10 cellular contexts compared by ENCODE assay signal in genomic region chr6:43669922-43670622, GRCh38. TPM values are rescaled to one million over a fixed set of nuclear protein-coding genes. Genes with fewer than 3 reads are reported as not detected.
DNase-seq lines count a peak whose midpoint lies in the region; ATAC-seq and TF ChIP-seq lines count a peak whose summit lies in the region.
"Had no signal": no experiment of that assay in that cellular context is flagged by ENCODE, and none has a peak within 500 bp of the region (broad histone marks: within the 10 kb centered on the region; RNA-seq: fewer than 3 reads in every experiment).

No MANE protein-coding gene starts in this region.

- no peaks in the 10 kb centered on the region for H3K9me3 Mint-ChIP-seq in activated T-helper 2 cell treated with anti-CD3 and anti-CD28 coated beads, Interferon-gamma antibody, Interleukin-2, Interleukin-4, amounts not matched to agents 10 μg/mL and 5 μg/mL and 100 μg/mL, durations not matched to agents 14 hours and 24 hours and 36 hours

- intact Hi-C loops in Right ventricle myocardium inferior (cut with DNase I) (loop anchor here (2.0 kb wide), 1 partner anchor 49 kb away; no protein-coding TSS in a partner anchor), cardiac septum (cut with DNase I) (loop anchor here (5.0 to 10.0 kb wide), 2 partner anchors 52 to 285 kb away; no protein-coding TSS in a partner anchor), upper lobe of right lung (cut with DNase I) (loop anchor here (10.0 kb wide), 2 partner anchors 95 to 415 kb away; no protein-coding TSS in a partner anchor)
- intact Hi-C loops in activated T-helper 2 cell treated with anti-CD3 and anti-CD28 coated beads, Interferon-gamma antibody, Interleukin-2, Interleukin-4, amounts not matched to agents 10 μg/mL and 5 μg/mL and 100 μg/mL, durations not matched to agents 14 hours and 24 hours and 36 hours (cut with micrococcal nuclease), result loop anchor here (2.0 to 5.0 kb wide), 3 partner anchors 37 to 102 kb away; partner anchors contain the start of gene VEGFA

- H3K36me3 Mint-ChIP-seq in activated T-helper 2 cell treated with anti-CD3 and anti-CD28 coated beads, Interferon-gamma antibody, Interleukin-2, Interleukin-4, amounts not matched to agents 10 μg/mL and 5 μg/mL and 100 μg/mL, durations not matched to agents 14 hours and 24 hours and 36 hours (ENCODE audit: low read depth), result peaks cover 40% of the 10 kb centered on the region

- no peaks in the 10 kb centered on the region for H3K27me3 Mint-ChIP-seq in activated T-helper 2 cell treated with anti-CD3 and anti-CD28 coated beads, Interferon-gamma antibody, Interleukin-2, Interleukin-4, amounts not matched to agents 10 μg/mL and 5 μg/mL and 100 μg/mL, durations not matched to agents 14 hours and 24 hours and 36 hours (ENCODE audit: low read depth)

- H3K4me3 Mint-ChIP-seq in activated T-helper 2 cell treated with anti-CD3 and anti-CD28 coated beads, Interferon-gamma antibody, Interleukin-2, Interleukin-4, amounts not matched to agents 10 μg/mL and 5 μg/mL and 100 μg/mL, durations not matched to agents 14 hours and 24 hours and 36 hours (ENCODE audit: low read depth), result no peak overlapping the region

- H3K27ac ChIP-seq in layer of hippocampus (ENCODE audit: low read depth, low read length) (peak overlapping the region; percentile 71), upper lobe of right lung (peak overlapping the region; percentile 30)

- H3K36me3 ChIP-seq in upper lobe of right lung, result peaks cover 35% of the 10 kb centered on the region

- no peak overlapping the region for H3K27ac Mint-ChIP-seq in activated T-helper 2 cell treated with anti-CD3 and anti-CD28 coated beads, Interferon-gamma antibody, Interleukin-2, Interleukin-4, amounts not matched to agents 10 μg/mL and 5 μg/mL and 100 μg/mL, durations not matched to agents 14 hours and 24 hours and 36 hours

- peaks cover 30% of the 10 kb centered on the region for H3K4me1 Mint-ChIP-seq in activated T-helper 2 cell treated with anti-CD3 and anti-CD28 coated beads, Interferon-gamma antibody, Interleukin-2, Interleukin-4, amounts not matched to agents 10 μg/mL and 5 μg/mL and 100 μg/mL, durations not matched to agents 14 hours and 24 hours and 36 hours (ENCODE audit: low read depth)

- TF ChIP-seq CTCF in upper lobe of right lung (IDR thresholded peaks at IDR 0.05), result no peak

- peaks cover 35% of the 10 kb centered on the region for H3K4me1 ChIP-seq in upper lobe of right lung

- H3K9me3 ChIP-seq in upper lobe of right lung, result no peaks in the 10 kb centered on the region

- ATAC-seq in Right ventricle myocardium inferior, result peak; percentile 6
- peak; percentile 10 for ATAC-seq in upper lobe of right lung
- ATAC-seq in GM21515 (IDR thresholded peaks at IDR 0.05; ENCODE audit: unreplicated experiment), result no peak

- H3K27me3 ChIP-seq in layer of hippocampus (ENCODE audit: control insufficient read depth, insufficient read depth, low read length) (no peaks in the 10 kb centered on the region), upper lobe of right lung (no peaks in the 10 kb centered on the region)

- DNase-seq in Right ventricle myocardium inferior (ENCODE audit: missing footprints) (no peak), cardiac septum (ENCODE audit: low spot score) (no peak), upper lobe of right lung (no peak), NCI-H2081 treated with DMSO at 0.1 percent for 48 hours (lab: John Stamatoyannopoulos, UW) (no peak), NCI-H748 (lab: John Stamatoyannopoulos, UW; ENCODE audit: unreplicated experiment) (no peak)
- peak; percentile 36 for DNase-seq in activated T-helper 2 cell treated with anti-CD3 and anti-CD28 coated beads, Interferon-gamma antibody, Interleukin-2, Interleukin-4, amounts not matched to agents 10 μg/mL and 5 μg/mL and 100 μg/mL, durations not matched to agents 14 hours and 24 hours and 36 hours (ENCODE audit: low spot score)
- DNase-seq: Calu3, NCI-H526 had no signal

- H3K4me3 ChIP-seq in upper lobe of right lung, result no peak overlapping the region

RNA-seq across cellular contexts. Expression of gene MRPS18A, which starts 17.5 kb away (rescaled TPM):
- total RNA-seq in Right ventricle myocardium inferior (43.1 TPM), cardiac septum (38.4 TPM), upper lobe of right lung (28.1 TPM)
- 44.8 and 45.1 TPM in 2 replicates for total RNA-seq in activated T-helper 2 cell treated with anti-CD3 and anti-CD28 coated beads, Interferon-gamma antibody, Interleukin-2, Interleukin-4, amounts not matched to agents 10 μg/mL and 5 μg/mL and 100 μg/mL, durations not matched to agents 14 hours and 24 hours and 36 hours

RNA-seq across cellular contexts. Expression of gene RSPH9, which starts 25.2 kb away (rescaled TPM):
- 0.11 TPM for total RNA-seq in Right ventricle myocardium inferior
- total RNA-seq in cardiac septum, result 0.24 TPM
- total RNA-seq in activated T-helper 2 cell treated with anti-CD3 and anti-CD28 coated beads, Interferon-gamma antibody, Interleukin-2, Interleukin-4, amounts not matched to agents 10 μg/mL and 5 μg/mL and 100 μg/mL, durations not matched to agents 14 hours and 24 hours and 36 hours, result not detected in 2 replicates
- total RNA-seq in upper lobe of right lung, result 0.20 TPM

RNA-seq across cellular contexts. Expression of gene MAD2L1BP, which starts 34.4 kb away (rescaled TPM):
- total RNA-seq in Right ventricle myocardium inferior (26.7 TPM), cardiac septum (25.5 TPM), upper lobe of right lung (18.5 TPM)
- 35.4 and 38.4 TPM in 2 replicates for total RNA-seq in activated T-helper 2 cell treated with anti-CD3 and anti-CD28 coated beads, Interferon-gamma antibody, Interleukin-2, Interleukin-4, amounts not matched to agents 10 μg/mL and 5 μg/mL and 100 μg/mL, durations not matched to agents 14 hours and 24 hours and 36 hours

RNA-seq across cellular contexts. Expression of gene GTPBP2, which starts 41.0 kb away (rescaled TPM):
- total RNA-seq in Right ventricle myocardium inferior (23.9 TPM), cardiac septum (27.9 TPM), upper lobe of right lung (85.7 TPM)
- 71.7 and 78.4 TPM in 2 replicates for total RNA-seq in activated T-helper 2 cell treated with anti-CD3 and anti-CD28 coated beads, Interferon-gamma antibody, Interleukin-2, Interleukin-4, amounts not matched to agents 10 μg/mL and 5 μg/mL and 100 μg/mL, durations not matched to agents 14 hours and 24 hours and 36 hours
